Comparison of ENCODE assay signal across 19 cellular contexts in genomic region chr11:120819003-120819402, GRCh38.
A peak's percentile ranks its signal among the peaks of the same experiment; 100 is the strongest.
DNase-seq lines count a peak whose midpoint lies in the region; ATAC-seq and TF ChIP-seq lines count a peak whose summit lies in the region.
"Had no signal": no experiment of that assay in that cellular context is flagged by ENCODE, and none has a peak within 500 bp of the region (broad histone marks: within the 10 kb centered on the region; RNA-seq: fewer than 3 reads in every experiment).

No MANE protein-coding gene starts in this region.

- H3K27me3 ChIP-seq in H7 (ENCODE audit: control insufficient read depth, insufficient read depth, low read length) = no peaks in the 10 kb centered on the region
- no peaks in the 10 kb centered on the region for H3K27me3 ChIP-seq in prostate gland (replicated peaks; ENCODE audit: insufficient read depth)

- H3K36me3 Mint-ChIP-seq in activated naive CD4-positive, alpha-beta T cell treated with anti-CD3 and anti-CD28 coated beads for 36 hours (ENCODE audit: low read depth) = no peaks in the 10 kb centered on the region
- no peaks in the 10 kb centered on the region for H3K36me3 Mint-ChIP-seq in activated naive CD4-positive, alpha-beta T cell treated with anti-CD3 and anti-CD28 coated beads, Interleukin-2, amount 50 U/mL, for 72 hours
- H3K36me3 Mint-ChIP-seq in HFFc6 (ENCODE audit: low read depth) = no peaks in the 10 kb centered on the region
- H3K36me3 Mint-ChIP-seq: CD4-positive, CD25-positive, alpha-beta regulatory T cell had no signal

- ATAC-seq in activated naive CD4-positive, alpha-beta T cell treated with anti-CD3 and anti-CD28 coated beads, Interleukin-2, amount 50 U/mL, for 72 hours = no peak
- ATAC-seq in HG03280 (IDR thresholded peaks at IDR 0.05; ENCODE audit: unreplicated experiment) = no peak

- H3K9me3 ChIP-seq in prostate gland = no peaks in the 10 kb centered on the region
- H3K9me3 ChIP-seq: Caco-2 had no signal

- no peak overlapping the region for H3K4me3 Mint-ChIP-seq in activated naive CD4-positive, alpha-beta T cell treated with anti-CD3 and anti-CD28 coated beads for 36 hours
- H3K4me3 Mint-ChIP-seq in HFFc6 = no peak overlapping the region
- H3K4me3 Mint-ChIP-seq: B cell; CD4-positive, CD25-positive, alpha-beta regulatory T cell had no signal

- H3K4me3 ChIP-seq in H7 (ENCODE audit: insufficient read depth, low read depth, low read length) (no peak overlapping the region), prostate gland (no peak overlapping the region)
- H3K4me3 ChIP-seq: PC-9 had no signal

- no peaks in the 10 kb centered on the region for H3K9me3 Mint-ChIP-seq in activated naive CD4-positive, alpha-beta T cell treated with anti-CD3 and anti-CD28 coated beads for 36 hours
- H3K9me3 Mint-ChIP-seq in activated naive CD4-positive, alpha-beta T cell treated with anti-CD3 and anti-CD28 coated beads, Interleukin-2, amount 50 U/mL, for 72 hours = no peaks in the 10 kb centered on the region
- H3K9me3 Mint-ChIP-seq in HFFc6 = no peaks in the 10 kb centered on the region
- H3K9me3 Mint-ChIP-seq: CD4-positive, CD25-positive, alpha-beta regulatory T cell had no signal

- peaks cover 21% of the 10 kb centered on the region for H3K27me3 Mint-ChIP-seq in activated naive CD4-positive, alpha-beta T cell treated with anti-CD3 and anti-CD28 coated beads for 36 hours (ENCODE audit: low read depth)
- H3K27me3 Mint-ChIP-seq in HFFc6 (ENCODE audit: insufficient read depth) = peaks cover 44% of the 10 kb centered on the region

- DNase-seq in activated naive CD4-positive, alpha-beta T cell treated with anti-CD3 and anti-CD28 coated beads for 36 hours = peak; percentile 14
- no peak for DNase-seq in activated naive CD4-positive, alpha-beta T cell treated with anti-CD3 and anti-CD28 coated beads, Interleukin-2, amount 50 U/mL, for 72 hours (ENCODE audit: low spot score in 2 of 2)
- DNase-seq in H7 (peak; percentile 65), prostate gland (ENCODE audit: low spot score) (peak; percentile 10), OCI-M1 (lab: John Stamatoyannopoulos, UW) (no peak), HFFc6 (no peak)
- DNase-seq: ACHN; Caco-2; CD4-positive, CD25-positive, alpha-beta regulatory T cell; DMS53; KBM-7; NCI-H146; NCI-H510A treated with DMSO at 0.1 percent for 48 hours; PC-9; SW 1271 had no signal

- CTCF ChIA-PET in activated naive CD4-positive, alpha-beta T cell treated with anti-CD3 and anti-CD28 coated beads for 36 hours (lab: Charles Lee) = no interaction called here

- intact Hi-C loops in activated naive CD4-positive, alpha-beta T cell treated with anti-CD3 and anti-CD28 coated beads for 36 hours (cut with micrococcal nuclease) = no loop called here
- intact Hi-C loops in prostate gland (cut with DNase I) = no loop called here

- H3K27ac ChIP-seq in VCaP (peak overlapping the region; percentile 36; the same call in 1 of the 2 replicates), prostate gland (no peak overlapping the region)
- H3K27ac ChIP-seq: HL-60, PC-9 had no signal

- no peak for TF ChIP-seq POLR2A in prostate gland (IDR thresholded peaks at IDR 0.05)

- TF ChIP-seq CTCF in VCaP (conservative IDR thresholded peaks at IDR 0.05) (no peak), prostate gland (IDR thresholded peaks at IDR 0.05) (no peak), HFFc6 (IDR thresholded peaks at IDR 0.05) (no peak)

- WGBS in prostate gland = 26% methylated on average over 7 of the region's 7 CpGs

- H3K4me1 Mint-ChIP-seq in activated naive CD4-positive, alpha-beta T cell treated with anti-CD3 and anti-CD28 coated beads for 36 hours (ENCODE audit: low read depth) = no peaks in the 10 kb centered on the region
- no peaks in the 10 kb centered on the region for H3K4me1 Mint-ChIP-seq in HFFc6 (ENCODE audit: low read depth)
- H3K4me1 Mint-ChIP-seq: B cell; CD4-positive, CD25-positive, alpha-beta regulatory T cell had no signal

- H3K36me3 ChIP-seq in H7 (replicated peaks; ENCODE audit: control insufficient read depth, insufficient read depth, low read length) (no peaks in the 10 kb centered on the region), prostate gland (no peaks in the 10 kb centered on the region)

- peaks cover 11% of the 10 kb centered on the region for H3K4me1 ChIP-seq in prostate gland (replicated peaks)
- H3K4me1 ChIP-seq: Caco-2 had no signal

- H3K27ac Mint-ChIP-seq in activated naive CD4-positive, alpha-beta T cell treated with anti-CD3 and anti-CD28 coated beads for 36 hours = no peak overlapping the region
- no peak overlapping the region for H3K27ac Mint-ChIP-seq in activated naive CD4-positive, alpha-beta T cell treated with anti-CD3 and anti-CD28 coated beads, Interleukin-2, amount 50 U/mL, for 72 hours
- no peak overlapping the region for H3K27ac Mint-ChIP-seq in HFFc6
- H3K27ac Mint-ChIP-seq: B cell; CD4-positive, CD25-positive, alpha-beta regulatory T cell had no signal

Comparison
In these comparisons a context has a peak if more than half of its experiments do, and no peak if none do; other contexts are left out.
1. DNase-seq: peak in activated naive CD4-positive, alpha-beta T cell treated with anti-CD3 and anti-CD28 coated beads for 36 hours (single experiment), H7 (single experiment) and prostate gland (single experiment); none in activated naive CD4-positive, alpha-beta T cell treated with anti-CD3 and anti-CD28 coated beads, Interleukin-2, amount 50 U/mL, for 72 hours (0 of 2), OCI-M1 (single experiment) and HFFc6 (single experiment).